Comparison of ENCODE assay signal across 8 cellular contexts in the genomic region with DNA sequence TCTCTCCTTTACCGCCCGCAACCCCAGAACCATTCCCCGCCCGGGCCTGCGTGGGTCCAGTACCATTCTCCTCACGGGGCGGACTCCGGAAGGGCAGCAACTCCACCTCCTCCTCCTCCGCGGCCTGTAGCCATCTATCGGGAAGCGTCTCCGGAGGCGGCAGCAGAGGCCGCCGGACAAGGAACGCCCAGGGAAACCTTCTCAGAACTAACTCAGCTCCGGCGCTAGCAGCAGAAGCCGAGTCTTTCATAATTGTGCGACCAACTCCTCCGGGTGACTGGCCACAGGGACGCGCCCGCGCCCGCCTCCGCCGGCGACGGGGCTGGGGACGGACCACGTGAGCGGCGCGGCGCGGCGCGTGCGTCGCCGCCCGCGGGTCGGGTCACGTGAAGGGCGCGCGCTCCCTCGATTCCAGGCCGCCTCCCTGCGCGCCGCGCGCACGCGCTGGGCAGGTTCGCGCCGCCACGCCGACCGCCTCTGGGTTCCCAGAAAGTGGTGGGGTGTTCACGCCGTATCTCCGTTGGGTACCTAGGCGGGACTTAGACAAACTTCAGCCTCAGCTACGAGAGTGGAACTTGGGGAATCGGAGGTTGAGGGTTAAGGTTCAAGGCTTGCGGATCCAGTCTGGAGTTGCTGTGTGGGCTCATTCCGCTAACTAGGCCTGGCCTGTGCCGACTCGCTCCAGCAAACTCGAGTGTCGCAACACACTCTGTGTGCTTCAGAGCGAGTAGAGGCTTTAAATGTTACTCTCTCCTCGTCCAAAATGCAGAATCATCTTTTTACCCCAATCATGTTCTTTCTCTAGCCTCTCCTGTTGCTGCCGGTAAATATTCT. TPM values are rescaled to one million over a fixed set of nuclear protein-coding genes. Genes with fewer than 3 reads are reported as not detected.
DNase-seq lines count a peak whose midpoint lies in the region; ATAC-seq and TF ChIP-seq lines count a peak whose summit lies in the region.

Gene TRPM7 (minus strand): TSS at position 330 of the 834 bp plus-strand sequence. CDS start 264 bp downstream, at position 66.

- DNase-seq in AG09309 (ENCODE audit: low read depth), result no peak
- peak; percentile 64 for DNase-seq in NCI-H460 (ENCODE audit: extremely low read depth, low read depth)
- peak; percentile 81 for DNase-seq in activated CD4-positive, alpha-beta T cell treated with anti-CD3 and anti-CD28 coated beads for 1 hour
- peak; percentile 91 for DNase-seq in cerebellum (ENCODE audit: low spot score)
- DNase-seq in kidney epithelial cell (ENCODE audit: low read depth), result peak; percentile 43
- peak; percentile 79 to 83 for DNase-seq in stimulated activated CD4-positive, alpha-beta T cell treated with anti-CD3 and anti-CD28 coated beads, Interleukin-15, amount 100 ng/mL, for 48 hours (ENCODE audit: low read depth in 2 of 2)

- ATAC-seq in GM19023 (IDR thresholded peaks at IDR 0.05; ENCODE audit: unreplicated experiment) (peak; percentile 88), HG03196 (IDR thresholded peaks at IDR 0.05; ENCODE audit: unreplicated experiment) (peak; percentile 79)

- peak; percentile 27 for TF ChIP-seq CTCF in AG09309 (IDR thresholded peaks at IDR 0.05; ENCODE audit: control insufficient read depth, insufficient read depth, low read depth, low read length, missing control alignments)
- TF ChIP-seq CTCF in kidney epithelial cell (IDR thresholded peaks at IDR 0.05; ENCODE audit: insufficient read depth, low read length, poor library complexity, severe bottlenecking), result no peak

- no peaks in the 10 kb centered on the region for H3K27me3 ChIP-seq in kidney epithelial cell (ENCODE audit: control insufficient read depth, insufficient read depth, low read length)

- no peaks in the 10 kb centered on the region for H3K36me3 ChIP-seq in kidney epithelial cell (ENCODE audit: control insufficient read depth, insufficient read depth, low read length)

- H3K4me3 ChIP-seq in AG09309 (ENCODE audit: control insufficient read depth, low read depth, low read length) (peak within 1 kb of the TSS; percentile 93), kidney epithelial cell (ENCODE audit: low read depth, low read length) (peak within 1 kb of the TSS; percentile 99)

RNA-seq across cellular contexts. Expression of gene TRPM7, which starts in this region (rescaled TPM):
- total RNA-seq in NCI-H460 (2014; rRNA removed; shearing (Covaris generic)), result 31.8 and 40.2 TPM in 2 replicates
- polyA plus RNA-seq in NCI-H460 (2014; cell fraction: nucleus; rRNA removed), result 38.7 and 42.8 TPM in 2 replicates
- total RNA-seq in cerebellum (71.4 TPM), kidney epithelial cell (30.7 and 31.2 TPM in 2 replicates)
